In genomic region chr7:132290021-132290420, GRCh38 we compare ENCODE assay signal across 22 cellular contexts.
"Had no signal": no experiment of that assay in that cellular context is flagged by ENCODE, and none has a peak within 500 bp of the region (broad histone marks: within the 10 kb centered on the region; RNA-seq: fewer than 3 reads in every experiment).

No MANE protein-coding gene starts in this region.

- H3K27ac ChIP-seq: hepatocyte, neutrophil, right atrium auricular region, sigmoid colon, skin epidermis, testis, tibial nerve, upper lobe of right lung had no signal

- H3K4me3 ChIP-seq: hepatocyte, lung, mucosa of descending colon, right atrium auricular region, sigmoid colon, skin epidermis, testis, tibial nerve, upper lobe of right lung had no signal

- DNase-seq: effector CD4-positive, alpha-beta T cell; endodermal cell; foreskin melanocyte; head of caudate nucleus; kidney; left cardiac atrium; left ventricle myocardium superior; mucosa of descending colon; naive thymus-derived CD8-positive, alpha-beta T cell; sigmoid colon; stimulated activated CD4-positive, alpha-beta T cell treated with anti-CD3 and anti-CD28 coated beads, Interleukin-2, amount 100 ng/mL, for 24 hours; stimulated activated CD4-positive, alpha-beta T cell treated with anti-CD3 and anti-CD28 coated beads, Interleukin-4, amount 100 ng/mL, for 4 hours; stimulated activated naive B cell treated with anti-CD40 and anti-IgM and Interleukin-4, amounts not matched to agents 10 μg/mL and 1 μg/mL and 100 μg/mL, for 72 hours; stimulated activated naive CD8-positive, alpha-beta T cell treated with anti-CD3 and anti-CD28 coated beads, Interleukin-15, amount 100 ng/mL, for 72 hours; testis; upper lobe of right lung had no signal
